Comparison of ENCODE assay signal across 9 cellular contexts in the genomic region with DNA sequence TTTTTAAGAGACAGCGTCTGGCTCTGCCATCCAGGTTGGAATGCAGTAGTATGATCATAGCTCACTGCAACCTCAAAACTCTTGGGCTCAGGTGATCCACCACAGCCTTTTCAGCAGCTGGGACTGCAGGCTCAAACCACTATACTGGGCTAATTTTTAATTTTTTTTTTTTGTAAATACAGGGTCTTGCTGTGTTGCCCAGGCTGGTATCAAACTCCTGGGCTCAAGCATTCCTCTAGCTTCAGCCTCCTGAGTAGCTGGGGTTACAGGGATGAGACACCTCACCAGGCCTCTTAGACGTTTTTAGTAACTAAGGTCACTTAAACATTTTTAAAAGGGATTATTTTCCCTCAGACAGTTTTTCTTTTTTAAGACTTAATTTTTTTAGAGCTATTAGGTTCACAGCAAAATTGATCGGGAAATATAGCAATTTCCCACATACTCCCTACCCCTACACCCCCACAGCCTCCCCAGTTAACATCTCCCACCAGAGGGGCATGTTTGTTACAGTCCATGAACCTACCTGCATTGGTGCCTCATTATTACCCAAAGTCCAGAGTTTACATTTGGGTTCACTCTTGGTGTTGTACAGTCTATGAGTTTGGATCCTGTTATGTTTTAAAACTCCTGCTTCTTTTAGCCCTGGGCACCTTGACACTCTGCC. TPM values are rescaled to one million over a fixed set of nuclear protein-coding genes. Genes with fewer than 3 reads are reported as not detected.
A peak's percentile ranks its signal among the peaks of the same experiment; 100 is the strongest.
DNase-seq lines count a peak whose midpoint lies in the region; ATAC-seq and TF ChIP-seq lines count a peak whose summit lies in the region.
"Had no signal": no experiment of that assay in that cellular context is flagged by ENCODE, and none has a peak within 500 bp of the region (broad histone marks: within the 10 kb centered on the region; RNA-seq: fewer than 3 reads in every experiment).

No MANE protein-coding gene starts in this region.

- peak overlapping the region; percentile 23 for H3K27ac ChIP-seq in A673 (ENCODE audit: low read depth, low read length, poor library complexity, severe bottlenecking)
- no peak overlapping the region for H3K27ac ChIP-seq in HUES48 (ENCODE audit: low read depth, low read length)
- H3K27ac ChIP-seq in naive thymus-derived CD4-positive, alpha-beta T cell (ENCODE audit: low read depth, low read length), result peak overlapping the region; percentile 74

- peak overlapping the region; percentile 70 to 91 (median 87) for H3K27ac Mint-ChIP-seq in brain
- H3K27ac Mint-ChIP-seq in naive thymus-derived CD4-positive, alpha-beta T cell, result peak overlapping the region; percentile 45 to 96 (median 85)

- no TSS peak for BruUV-seq in A673 (replicated peaks; lab: Mats Ljungman, UMichigan)

- CTCF ChIA-PET in A673 (lab: Charles Lee), result no interaction called here
- CTCF ChIA-PET in naive thymus-derived CD4-positive, alpha-beta T cell (lab: Charles Lee), result interaction anchor here (0.6 to 1.8 kb wide), 4 partner anchors 13 to 97 kb away, joined by 3 to 11 read pairs (median 3); no protein-coding TSS in a partner anchor

- DNase-seq in A673 (ENCODE audit: low spot score) (no peak), pons (ENCODE audit: low spot score) (no peak)
- DNase-seq in naive thymus-derived CD4-positive, alpha-beta T cell, result no peak
- DNase-seq in effector CD4-positive, alpha-beta T cell, result no peak

- H3K27me3 Mint-ChIP-seq in brain, result peaks cover 5% of the 10 kb centered on the region
- no peaks in the 10 kb centered on the region for H3K27me3 Mint-ChIP-seq in naive thymus-derived CD4-positive, alpha-beta T cell

- ATAC-seq in naive thymus-derived CD4-positive, alpha-beta T cell, result no peak
- ATAC-seq in HG02678 (IDR thresholded peaks at IDR 0.05; ENCODE audit: unreplicated experiment) (no peak), GM18909 (IDR thresholded peaks at IDR 0.05; ENCODE audit: poor library complexity, unreplicated experiment) (no peak)

- no peak overlapping the region for H3K9ac ChIP-seq in HUES48 (ENCODE audit: low read depth, low read length)

- POLR2A ChIA-PET in A673 (lab: Charles Lee; ENCODE audit: low non-redundant PET), result no interaction called here
- POLR2A ChIA-PET in naive thymus-derived CD4-positive, alpha-beta T cell (lab: Charles Lee), result interaction anchor here (0.7 to 1.6 kb wide), 4 partner anchors 38 to 86 kb away, joined by 3 to 7 read pairs (median 4); no protein-coding TSS in a partner anchor

- H3K4me3 ChIP-seq in A673 (ENCODE audit: low read depth, low read length, poor library complexity, severe bottlenecking), result no peak overlapping the region
- H3K4me3 ChIP-seq in HUES48 (ENCODE audit: low read depth, low read length), result peak overlapping the region; percentile 80; the same call in 1 of the 2 replicates
- peak overlapping the region; percentile 61 for H3K4me3 ChIP-seq in naive thymus-derived CD4-positive, alpha-beta T cell (ENCODE audit: low read length)

- peaks cover 79% of the 10 kb centered on the region for H3K4me1 Mint-ChIP-seq in brain
- H3K4me1 Mint-ChIP-seq in naive thymus-derived CD4-positive, alpha-beta T cell, result peaks cover 54 to 76% (median 67%) of the 10 kb centered on the region in 7 donors

- peaks cover 37% of the 10 kb centered on the region for H3K4me1 ChIP-seq in A673 (ENCODE audit: insufficient read depth, low read length, poor library complexity, severe bottlenecking)
- peaks cover 58% of the 10 kb centered on the region for H3K4me1 ChIP-seq in HUES48 (ENCODE audit: control insufficient read depth, insufficient read depth, low read length)
- H3K4me1 ChIP-seq in naive thymus-derived CD4-positive, alpha-beta T cell (ENCODE audit: control insufficient read depth in 2 of 2, insufficient read depth in 2 of 2, low read length in 2 of 2), result peaks cover 26 to 35% of the 10 kb centered on the region in 2 donors

- H3K4me3 Mint-ChIP-seq in brain, result peak overlapping the region; percentile 88 to 95 (median 91)
- peak overlapping the region; percentile 90 to 96 (median 94) for H3K4me3 Mint-ChIP-seq in naive thymus-derived CD4-positive, alpha-beta T cell

- peaks cover 4% of the 10 kb centered on the region for H3K36me3 ChIP-seq in A673 (ENCODE audit: insufficient read depth, low read length, poor library complexity, severe bottlenecking)
- 0 out of 2 replicates have a peak, but pooled peaks cover 5% of the 10 kb centered on the region for H3K36me3 ChIP-seq in HUES48 (ENCODE audit: control insufficient read depth, insufficient read depth, low read length)
- no peaks in the 10 kb centered on the region for H3K36me3 ChIP-seq in naive thymus-derived CD4-positive, alpha-beta T cell (ENCODE audit: control insufficient read depth in 2 of 3, insufficient read depth in 3 of 3, low read length in 3 of 3)

- H3K9me3 Mint-ChIP-seq in brain, result peaks cover 0 to 3% (median 0%) of the 10 kb centered on the region in 5 experiments
- no peaks in the 10 kb centered on the region for H3K9me3 Mint-ChIP-seq in naive thymus-derived CD4-positive, alpha-beta T cell

- peaks cover 44% of the 10 kb centered on the region for H3K36me3 Mint-ChIP-seq in brain
- H3K36me3 Mint-ChIP-seq in naive thymus-derived CD4-positive, alpha-beta T cell, result peaks cover 0 to 26% (median 17%) of the 10 kb centered on the region in 5 donors

- no peaks in the 10 kb centered on the region for H3K27me3 ChIP-seq in A673 (replicated peaks; ENCODE audit: insufficient read depth, low read depth, low read length, poor library complexity)
- H3K27me3 ChIP-seq in HUES48 (ENCODE audit: control insufficient read depth, insufficient read depth, low read length), result 0 out of 2 replicates have a peak, but pooled peaks cover 4% of the 10 kb centered on the region
- H3K27me3 ChIP-seq in naive thymus-derived CD4-positive, alpha-beta T cell (ENCODE audit: control insufficient read depth in 2 of 2, insufficient read depth in 2 of 2, low read length in 2 of 2), result no peaks in the 10 kb centered on the region

- TF ChIP-seq CTCF in A673 (conservative IDR thresholded peaks at IDR 0.05; ENCODE audit: low read depth, low read length) (no peak), brain (conservative IDR thresholded peaks at IDR 0.05) (no peak)

- intact Hi-C loops in A673 (cut with micrococcal nuclease; ENCODE audit: unreplicated experiment), result no loop called here
- intact Hi-C loops in naive thymus-derived CD4-positive, alpha-beta T cell (cut with micrococcal nuclease), result loop anchor here in 1 of 2 donors (10.0 kb wide), 1 partner anchor 341 kb away; no protein-coding TSS in a partner anchor

- no peaks in the 10 kb centered on the region for H3K9me3 ChIP-seq in A673 (ENCODE audit: low read depth, low read length, poor library complexity, severe bottlenecking)
- H3K9me3 ChIP-seq in HUES48 (ENCODE audit: control insufficient read depth, insufficient read depth, low read length), result no peaks in the 10 kb centered on the region
- H3K9me3 ChIP-seq in naive thymus-derived CD4-positive, alpha-beta T cell (ENCODE audit: control insufficient read depth in 2 of 3, low read length in 3 of 3), result no peaks in the 10 kb centered on the region

RNA-seq across cellular contexts. Expression of gene BCR, which starts 3.9 kb away (rescaled TPM):
- 62.5 and 63.1 TPM in 2 replicates for total RNA-seq in A673 (2021)
- polyA plus RNA-seq in brain (ENCODE audit: insufficient read depth, low read depth, low replicate concordance), result 52.6 TPM
- total RNA-seq in naive thymus-derived CD4-positive, alpha-beta T cell, result 100 to 1,000 TPM in 1 of 5 experiments, 10 to 100 TPM in 4; 56.2 to 103 (median 94.3) TPM
- polyA plus RNA-seq in naive thymus-derived CD4-positive, alpha-beta T cell, result 10 to 100 TPM in 1 of 2 donors, 1 to 10 TPM in 1; 6.1 to 19.1 TPM

RNA-seq across cellular contexts. Expression of gene RAB36, which starts 39.0 kb away (rescaled TPM):
- 4.1 and 4.9 TPM in 2 replicates for total RNA-seq in A673 (2021)
- 13.4 TPM for polyA plus RNA-seq in brain (ENCODE audit: insufficient read depth, low read depth, low replicate concordance)
- total RNA-seq in naive thymus-derived CD4-positive, alpha-beta T cell, result 1 to 10 TPM in 1 of 5 experiments, under 1 TPM in 4; 0.10 to 1.2 (median 0.38) TPM
- under 1 TPM; 0.40 to 0.54 TPM for polyA plus RNA-seq in naive thymus-derived CD4-positive, alpha-beta T cell

RNA-seq across cellular contexts. Expression of gene RSPH14, which starts 42.4 kb away (rescaled TPM):
- 0.55 TPM in 1 of 2 replicates, not detected in the other for total RNA-seq in A673 (2021)
- 4.2 TPM for polyA plus RNA-seq in brain (ENCODE audit: insufficient read depth, low read depth, low replicate concordance)
- 1 to 10 TPM in 1 of 5 experiments, under 1 TPM in 1, not detected in 3; 0.81 to 1.3 TPM for total RNA-seq in naive thymus-derived CD4-positive, alpha-beta T cell
- under 1 TPM in 1 of 2 donors, not detected in 1; 0.38 TPM for polyA plus RNA-seq in naive thymus-derived CD4-positive, alpha-beta T cell
- polyA plus RNA-seq: CD14-positive monocyte had no signal
